In the genomic region with DNA sequence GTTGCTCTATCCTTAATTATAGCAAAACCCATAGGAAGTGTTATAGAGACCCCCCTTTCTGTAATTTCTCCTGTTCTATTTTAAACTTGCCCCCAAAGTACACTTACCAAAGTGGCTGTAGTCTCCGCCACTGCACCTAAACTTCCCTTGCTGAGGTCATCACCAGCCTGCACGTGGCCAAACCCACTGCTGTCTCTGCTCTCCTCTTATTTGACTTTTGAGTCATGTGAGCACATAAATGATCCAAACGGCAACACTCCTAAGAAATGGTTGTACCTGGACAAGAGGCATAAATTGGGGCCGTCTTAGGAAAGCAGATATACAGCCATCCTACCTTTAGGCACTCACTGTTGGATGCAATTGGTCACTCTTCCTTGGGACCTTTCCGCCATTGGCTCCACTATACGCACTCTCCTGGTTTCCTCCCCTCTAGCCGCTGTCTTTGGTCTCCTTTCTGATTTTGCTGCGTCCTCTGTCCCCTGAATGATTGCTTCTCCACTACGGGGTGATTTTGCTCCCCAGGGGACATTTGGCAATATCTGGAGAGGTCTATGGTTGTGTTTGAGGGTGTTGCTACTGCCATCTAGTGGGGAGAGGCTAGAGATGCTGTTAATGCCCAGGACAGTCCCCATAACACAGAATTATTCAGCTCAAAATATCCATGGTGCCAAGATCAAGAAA, we compare ENCODE assay signal across 8 cellular contexts. TPM values are rescaled to one million over a fixed set of nuclear protein-coding genes. Genes with fewer than 3 reads are reported as not detected.
DNase-seq lines count a peak whose midpoint lies in the region; ATAC-seq, FAIRE-seq and TF ChIP-seq lines count a peak whose summit lies in the region.

No MANE protein-coding gene starts in this region.

- H3K4me3 Mint-ChIP-seq in activated naive CD8-positive, alpha-beta T cell treated with anti-CD3 and anti-CD28 coated beads, Interleukin-2, amount 10 ng/mL, durations not matched to agents 7 days and 5 days, result no peak overlapping the region

- peak overlapping the region; percentile 64 for H3K4me2 ChIP-seq in PC-3 (ENCODE audit: low read length)

- no peaks in the 10 kb centered on the region for H3K9me2 ChIP-seq in PC-3 (replicated peaks; ENCODE audit: low read length)

- H3K9ac ChIP-seq in PC-3 (ENCODE audit: low read length), result peak overlapping the region; percentile 23; the same call in 1 of the 2 replicates

- peak; percentile 34 for DNase-seq in stimulated activated CD4-positive, alpha-beta T cell treated with anti-CD3 and anti-CD28 coated beads, Interleukin-1b, Interleukin-23, amount 100 ng/mL, for 48 hours
- no peak for DNase-seq in stimulated activated CD4-positive, alpha-beta T cell treated with anti-CD3 and anti-CD28 coated beads, Interleukin-12 subunit alpha, Interleukin-12 subunit beta, amount 100 ng/mL, for 4 hours
- DNase-seq in HuH-7 (ENCODE audit: low spot score) (peak; percentile 49), PC-3 (peak; percentile 69), left ventricle myocardium inferior (no peak), small intestine (peak; percentile 54)
- no peak for DNase-seq in activated naive CD8-positive, alpha-beta T cell treated with anti-CD3 and anti-CD28 coated beads, Interleukin-2, amount 10 ng/mL, durations not matched to agents 7 days and 5 days

- POLR2A ChIA-PET in PC-3 (lab: Charles Lee; ENCODE audit: unreplicated experiment), result interaction anchor here (0.5 kb wide), 1 partner anchor 308 kb away, joined by 30 read pairs; no protein-coding TSS in a partner anchor
- POLR2A ChIA-PET in activated naive CD8-positive, alpha-beta T cell treated with anti-CD3 and anti-CD28 coated beads, Interleukin-2, amount 10 ng/mL, durations not matched to agents 7 days and 5 days (lab: Charles Lee), result no interaction called here

- no peaks in the 10 kb centered on the region for H3K36me3 Mint-ChIP-seq in activated naive CD8-positive, alpha-beta T cell treated with anti-CD3 and anti-CD28 coated beads, Interleukin-2, amount 10 ng/mL, durations not matched to agents 7 days and 5 days

- H3K4me1 ChIP-seq in PC-3 (ENCODE audit: insufficient read depth, low read length) (peaks cover 12% of the 10 kb centered on the region), left ventricle myocardium inferior (no peaks in the 10 kb centered on the region), small intestine (ENCODE audit: control insufficient read depth in 2 of 2, insufficient read depth in 1 of 2, low read depth in 1 of 2, low read length in 1 of 2) (no peaks in the 10 kb centered on the region)

- peak overlapping the region; percentile 59 for H3K27ac ChIP-seq in PC-3 (ENCODE audit: low read length)
- H3K27ac ChIP-seq in left ventricle myocardium inferior (replicated peaks), result no peak overlapping the region
- no peak overlapping the region for H3K27ac ChIP-seq in small intestine (ENCODE audit: low read depth in 1 of 2, low read length in 1 of 2)

- CTCF ChIA-PET in PC-3 (lab: Charles Lee), result interaction anchor here (0.5 to 1.0 kb wide), 7 partner anchors 11 to 233 kb away, joined by 3 to 12 read pairs (median 4); no protein-coding TSS in a partner anchor

- H4K20me1 ChIP-seq in PC-3 (ENCODE audit: low read length), result no peaks in the 10 kb centered on the region

- no peaks in the 10 kb centered on the region for H3K9me3 Mint-ChIP-seq in activated naive CD8-positive, alpha-beta T cell treated with anti-CD3 and anti-CD28 coated beads, Interleukin-2, amount 10 ng/mL, durations not matched to agents 7 days and 5 days

- no peak for FAIRE-seq in small intestine (lab: Jason Lieb, UNC)

- intact Hi-C loops in PC-3 (cut with micrococcal nuclease) (loop anchor here (2.0 kb wide), 2 partner anchors 110 to 210 kb away; no protein-coding TSS in a partner anchor), left ventricle myocardium inferior (cut with micrococcal nuclease) (no loop called here)

- H2AFZ ChIP-seq in PC-3 (ENCODE audit: low read length), result peak overlapping the region; percentile 59

- H3K4me1 Mint-ChIP-seq in activated naive CD8-positive, alpha-beta T cell treated with anti-CD3 and anti-CD28 coated beads, Interleukin-2, amount 10 ng/mL, durations not matched to agents 7 days and 5 days, result no peaks in the 10 kb centered on the region

- no TSS peak for BruUV-seq in PC-3 (replicated peaks; lab: Mats Ljungman, UMichigan)

- H3K27me3 ChIP-seq in PC-3 (ENCODE audit: low read length) (no peaks in the 10 kb centered on the region), left ventricle myocardium inferior (ENCODE audit: low read depth) (peaks cover 41% of the 10 kb centered on the region), small intestine (ENCODE audit: control insufficient read depth in 2 of 2, insufficient read depth in 2 of 2, low read length in 2 of 2) (peaks cover 0 to 2% of the 10 kb centered on the region in 2 donors)

- TF ChIP-seq CTCF in PC-3 (conservative IDR thresholded peaks at IDR 0.05; ENCODE audit: low read depth, low read length) (peak; percentile 87), left ventricle myocardium inferior (IDR thresholded peaks at IDR 0.05; ENCODE audit: borderline replicate concordance) (peak; percentile 81)

- no peak overlapping the region for H3K27ac Mint-ChIP-seq in activated naive CD8-positive, alpha-beta T cell treated with anti-CD3 and anti-CD28 coated beads, Interleukin-2, amount 10 ng/mL, durations not matched to agents 7 days and 5 days

- 36 to 49% (median 47%) methylated on average over 9 of the region's 9 CpGs for WGBS in small intestine, 3 donors

- ATAC-seq in PC-3 (peak; percentile 94), HG03159 (IDR thresholded peaks at IDR 0.05; ENCODE audit: unreplicated experiment) (no peak)
- ATAC-seq in activated naive CD8-positive, alpha-beta T cell treated with anti-CD3 and anti-CD28 coated beads, Interleukin-2, amount 10 ng/mL, durations not matched to agents 7 days and 5 days (ENCODE audit: low read depth), result peak; percentile 92

- H3K79me2 ChIP-seq in PC-3 (ENCODE audit: low read length), result no peaks in the 10 kb centered on the region

- no peaks in the 10 kb centered on the region for H3F3A ChIP-seq in PC-3 (ENCODE audit: low read length, unreplicated experiment)

- H3K4me3 ChIP-seq in PC-3 (ENCODE audit: low read length) (peak overlapping the region; percentile 33; the same call in 1 of the 2 replicates), left ventricle myocardium inferior (no peak overlapping the region), small intestine (ENCODE audit: low read depth in 1 of 2, low read length in 2 of 2) (no peak overlapping the region)

- H3K27me3 Mint-ChIP-seq in activated naive CD8-positive, alpha-beta T cell treated with anti-CD3 and anti-CD28 coated beads, Interleukin-2, amount 10 ng/mL, durations not matched to agents 7 days and 5 days, result no peaks in the 10 kb centered on the region

- H3K36me3 ChIP-seq in PC-3 (ENCODE audit: low read depth, low read length), result no peaks in the 10 kb centered on the region
- H3K36me3 ChIP-seq in left ventricle myocardium inferior, result no peaks in the 10 kb centered on the region
- no peaks in the 10 kb centered on the region for H3K36me3 ChIP-seq in small intestine (ENCODE audit: control insufficient read depth in 2 of 2, insufficient read depth in 2 of 2, low read length in 2 of 2)

- no peaks in the 10 kb centered on the region for H3K9me3 ChIP-seq in PC-3 (ENCODE audit: low read length)
- H3K9me3 ChIP-seq in left ventricle myocardium inferior (replicated peaks), result no peaks in the 10 kb centered on the region
- no peaks in the 10 kb centered on the region for H3K9me3 ChIP-seq in small intestine (ENCODE audit: control insufficient read depth, low read depth)

RNA-seq across cellular contexts. Expression of a gene that starts 19.2 kb away (rescaled TPM):
- total RNA-seq in PC-3 (2014; rRNA removed), result 0.62 TPM in 1 of 2 replicates, not detected in the other
- not detected for total RNA-seq in activated naive CD8-positive, alpha-beta T cell treated with anti-CD3 and anti-CD28 coated beads, Interleukin-2, amount 10 ng/mL, durations not matched to agents 7 days and 5 days
- total RNA-seq in left ventricle myocardium inferior, result not detected
- not detected for polyA plus RNA-seq in small intestine

RNA-seq across cellular contexts. Expression of a gene that starts 46.7 kb away (rescaled TPM):
- total RNA-seq in PC-3 (2014; rRNA removed) (not detected in 2 replicates), left ventricle myocardium inferior (not detected)
- not detected for total RNA-seq in activated naive CD8-positive, alpha-beta T cell treated with anti-CD3 and anti-CD28 coated beads, Interleukin-2, amount 10 ng/mL, durations not matched to agents 7 days and 5 days
- polyA plus RNA-seq in small intestine, result under 1 TPM in 1 of 3 donors, not detected in 2; 0.09 TPM

RNA-seq across cellular contexts. Expression of a gene that starts 47.6 kb away (rescaled TPM):
- 1.6 and 2.6 TPM in 2 replicates for total RNA-seq in PC-3 (2014; rRNA removed)
- total RNA-seq in activated naive CD8-positive, alpha-beta T cell treated with anti-CD3 and anti-CD28 coated beads, Interleukin-2, amount 10 ng/mL, durations not matched to agents 7 days and 5 days, result not detected
- total RNA-seq in left ventricle myocardium inferior, result not detected
- polyA plus RNA-seq in small intestine, result not detected

Comparison
In these comparisons a context has a peak if more than half of its experiments do, and no peak if none do; other contexts are left out.
1. DNase-seq: peak in stimulated activated CD4-positive, alpha-beta T cell treated with anti-CD3 and anti-CD28 coated beads, Interleukin-1b, Interleukin-23, amount 100 ng/mL, for 48 hours (single experiment), HuH-7 (single experiment), PC-3 (single experiment) and small intestine (single experiment); none in stimulated activated CD4-positive, alpha-beta T cell treated with anti-CD3 and anti-CD28 coated beads, Interleukin-12 subunit alpha, Interleukin-12 subunit beta, amount 100 ng/mL, for 4 hours (single experiment), activated naive CD8-positive, alpha-beta T cell treated with anti-CD3 and anti-CD28 coated beads, Interleukin-2, amount 10 ng/mL, durations not matched to agents 7 days and 5 days (single experiment) and left ventricle myocardium inferior (single experiment).